ENCODE assay signal across 9 cellular contexts in genomic region chr17:77459018-77459755, GRCh38.
DNase-seq lines count a peak whose midpoint lies in the region; ATAC-seq, FAIRE-seq and TF ChIP-seq lines count a peak whose summit lies in the region.
"Had no signal": no experiment of that assay in that cellular context is flagged by ENCODE, and none has a peak within 500 bp of the region (broad histone marks: within the 10 kb centered on the region; RNA-seq: fewer than 3 reads in every experiment).

No MANE protein-coding gene starts in this region.

- H3K14ac ChIP-seq in H1 (ENCODE audit: insufficient read length) = no peak overlapping the region

- H4K91ac ChIP-seq in H1 (replicated peaks; ENCODE audit: insufficient read length, low read length) = peak overlapping the region; percentile 88

- H3K18ac ChIP-seq in H1 (ENCODE audit: extremely low read depth, low read length) = no peak overlapping the region; the same call in 1 of the 2 replicates

- peaks cover 16% of the 10 kb centered on the region for H3K79me1 ChIP-seq in H1 (ENCODE audit: low read depth, low read length)

- H3K36me3 ChIP-seq in SU-DHL-6 (ENCODE audit: low read length) = no peaks in the 10 kb centered on the region
- H3K36me3 ChIP-seq in H1 (ENCODE audit: control insufficient read depth in 2 of 4, insufficient read depth in 4 of 4, low read length in 3 of 4) = no peaks in the 10 kb centered on the region

- H3K4me3 ChIP-seq in SU-DHL-6 (ENCODE audit: insufficient read depth, low read length, poor library complexity, severe bottlenecking) = peak overlapping the region; percentile 4
- no peak overlapping the region for H3K4me3 ChIP-seq in H1 (ENCODE audit: extremely low read depth in 1 of 4, insufficient read depth in 2 of 4, low read depth in 3 of 4, low read length in 4 of 4)

- peak overlapping the region; percentile 100 for H3K27ac ChIP-seq in SU-DHL-6 (ENCODE audit: low read depth, low read length)
- H3K27ac ChIP-seq in H1 (ENCODE audit: low read depth, low read length) = no peak overlapping the region

- H3K23ac ChIP-seq in H1 (ENCODE audit: insufficient read length) = no peak overlapping the region

- TF ChIP-seq EP300 in H1 (IDR thresholded peaks at IDR 0.05; ENCODE audit: borderline replicate concordance in 1 of 2, low read depth in 2 of 2, low read length in 2 of 2) = no peak

- H4K20me1 ChIP-seq in SU-DHL-6 (ENCODE audit: low read depth, low read length) = no peaks in the 10 kb centered on the region
- peaks cover 10 to 17% of the 10 kb centered on the region in 2 experiments for H4K20me1 ChIP-seq in H1 (replicated peaks in 1 of 2; ENCODE audit: control insufficient read depth in 1 of 2, insufficient read depth in 2 of 2, low read length in 2 of 2)

- H3K79me2 ChIP-seq in SU-DHL-6 (ENCODE audit: insufficient read depth, low read length) = peaks cover 93% of the 10 kb centered on the region
- H3K79me2 ChIP-seq in H1 (ENCODE audit: control insufficient read depth in 1 of 2, insufficient read depth in 2 of 2, low read length in 2 of 2) = peaks cover 17 to 93% of the 10 kb centered on the region in 2 experiments

- TF ChIP-seq RAD21 in H1 (IDR thresholded peaks at IDR 0.05 in 1 of 2, conservative IDR thresholded peaks at IDR 0.05 in 1 of 2; ENCODE audit: low read depth in 2 of 2, low read length in 2 of 2) = no peak

- H3K4ac ChIP-seq in H1 (replicated peaks; ENCODE audit: insufficient read length, low read depth, low read length) = no peak overlapping the region

- POLR2A ChIA-PET in H1 (lab: Charles Lee; ENCODE audit: partially characterized antibody) = interaction anchor here (0.6 to 2.4 kb wide), 8 partner anchors 8 to 1587 kb away, joined by 3 to 14 read pairs (median 3); no protein-coding TSS in a partner anchor

- H3K9me3 ChIP-seq in SU-DHL-6 (ENCODE audit: insufficient read depth, low read length) (no peaks in the 10 kb centered on the region), H1 (ENCODE audit: insufficient read depth in 2 of 2, low read depth in 1 of 2, low read length in 1 of 2) (no peaks in the 10 kb centered on the region)

- no peak overlapping the region for H2AFZ ChIP-seq in SU-DHL-6 (ENCODE audit: low read depth, low read length, severe bottlenecking)
- H2AFZ ChIP-seq in H1 (ENCODE audit: low read length) = no peak overlapping the region

- intact Hi-C loops in left cardiac atrium (cut with DNase I) = no loop called here

- H3K27me3 ChIP-seq in SU-DHL-6 (ENCODE audit: low read length) = no peaks in the 10 kb centered on the region
- H3K27me3 ChIP-seq in H1 (replicated peaks in 1 of 4; ENCODE audit: control insufficient read depth in 3 of 4, extremely low read depth in 1 of 4, insufficient read depth in 3 of 4, low read length in 3 of 4) = no peaks in the 10 kb centered on the region

- no peak overlapping the region; the same call in 1 of the 2 replicates for H2BK15ac ChIP-seq in H1 (ENCODE audit: low read length)

- 0 out of 2 replicates have a peak overlapping the region, but pooled peaks have one; percentile 39 for H2AK5ac ChIP-seq in H1 (ENCODE audit: low read depth, low read length)

- H2BK5ac ChIP-seq in H1 (ENCODE audit: low read depth, low read length) = peak overlapping the region; percentile 68; the same call in 1 of the 2 replicates

- ATAC-seq in left cardiac atrium = no peak

- WGBS in H1 (ENCODE audit: extremely low coverage in 1 of 2, insufficient coverage in 1 of 2, insufficient read length in 1 of 2, insufficient replicate concordance in 2 of 2, low coverage in 1 of 2, low lambda C conversion rate in 2 of 2, missing lambda C conversion rate in 1 of 2), 2 experiments = 84% methylated on average over 19 of the region's 19 CpGs; no CpG with 5 or more reads in 1 of the 2 experiments

- H4K8ac ChIP-seq in H1 (ENCODE audit: extremely low read depth, insufficient read depth, low read length) = no peak overlapping the region

- H2BK12ac ChIP-seq in H1 (ENCODE audit: low read depth, low read length) = 0 out of 2 replicates have a peak overlapping the region, but pooled peaks have one; percentile 4

- DNase-seq in GM12891 (ENCODE audit: insufficient read length, low spot score) (no peak), H1 (ENCODE audit: low read depth in 1 of 2, low spot score in 2 of 2) (no peak), erythroblast (lab: John Stamatoyannopoulos, UW) (no peak), Ammon's horn (ENCODE audit: low spot score) (no peak), NCI-H1694 treated with DMSO at 0.1 percent for 48 hours (lab: John Stamatoyannopoulos, UW) (no peak), left cardiac atrium (no peak)
- DNase-seq in stimulated activated CD4-positive, alpha-beta T cell treated with anti-CD3 and anti-CD28 coated beads, Interleukin-1b, Interleukin-23, amount 100 ng/mL, for 48 hours = peak; percentile 25
- DNase-seq: NCI-H510A treated with DMSO at 0.1 percent for 48 hours had no signal

- H3K9ac ChIP-seq in SU-DHL-6 (ENCODE audit: low read length) (peak overlapping the region; percentile 98), H1 (replicated peaks in 1 of 4; ENCODE audit: extremely low read depth in 1 of 4, low read depth in 3 of 4, low read length in 3 of 4) (no peak overlapping the region)

- H2BK20ac ChIP-seq in H1 (ENCODE audit: low read length) = peak overlapping the region; percentile 72; the same call in 1 of the 2 replicates

- no peak overlapping the region for H3K56ac ChIP-seq in H1 (replicated peaks; ENCODE audit: insufficient read length, low read depth, low read length)

- H3K4me2 ChIP-seq in SU-DHL-6 (ENCODE audit: low read depth, low read length, poor library complexity, severe bottlenecking) = peak overlapping the region; percentile 99
- no peak overlapping the region for H3K4me2 ChIP-seq in H1 (ENCODE audit: insufficient read depth in 1 of 2, low read depth in 2 of 2, low read length in 2 of 2)

- peaks cover 88% of the 10 kb centered on the region for H3F3A ChIP-seq in SU-DHL-6 (ENCODE audit: insufficient read depth)

- no peak for TF ChIP-seq CTCF in SU-DHL-6 (IDR thresholded peaks at IDR 0.05; ENCODE audit: insufficient read depth, low read length, poor library complexity, severe bottlenecking)
- TF ChIP-seq CTCF in H1 (IDR thresholded peaks at IDR 0.05; ENCODE audit: control extremely low read depth in 1 of 3, insufficient read depth in 1 of 3, low read depth in 1 of 3, low read length in 3 of 3) = no peak

- peaks cover 4 to 18% (median 9%) of the 10 kb centered on the region in 4 experiments; a peak in 5 of 7 replicates for H3K4me1 ChIP-seq in H1 (replicated peaks in 1 of 4; ENCODE audit: control insufficient read depth in 3 of 4, insufficient read depth in 4 of 4, low read length in 3 of 4)

- no peaks in the 10 kb centered on the region for H3K23me2 ChIP-seq in H1 (ENCODE audit: low read depth, low read length)

- FAIRE-seq in GM12891 (lab: Jason Lieb, UNC) (peak; percentile 43), H1 (lab: Jason Lieb, UNC) (no peak)

- no peak overlapping the region for H2BK120ac ChIP-seq in H1 (replicated peaks; ENCODE audit: low read depth, low read length)

- H3K9me2 ChIP-seq in SU-DHL-6 (replicated peaks; ENCODE audit: insufficient read depth, low read length) = no peaks in the 10 kb centered on the region

- no peak overlapping the region for H4K5ac ChIP-seq in H1 (ENCODE audit: insufficient read length, low read depth, low read length)

- CTCF ChIA-PET in H1 (lab: Charles Lee; ENCODE audit: partially characterized antibody) = interaction anchor here (0.6 to 2.3 kb wide), 9 partner anchors 9 to 132 kb away, joined by 3 to 13 read pairs (median 4); no protein-coding TSS in a partner anchor

- no peak for TF ChIP-seq POLR2A in GM12891 (IDR thresholded peaks at IDR 0.05; ENCODE audit: low read depth, low read length)
- TF ChIP-seq POLR2A in H1 (IDR thresholded peaks at IDR 0.05; ENCODE audit: control extremely low read depth in 1 of 2, low read depth in 2 of 2, low read length in 2 of 2) = no peak
- no peak for TF ChIP-seq POLR2A in erythroblast (IDR thresholded peaks at IDR 0.05; ENCODE audit: low read length)

TF ChIP-seq in GM12891, 5 proteins besides CTCF, POLR2A, EP300 and RAD21:
- TF ChIP-seq SPI1 (IDR thresholded peaks at IDR 0.05; ENCODE audit: low read depth, low read length) (no peak), POLR2AphosphoS5 (IDR thresholded peaks at IDR 0.05; ENCODE audit: low read depth, low read length) (no peak)

TF ChIP-seq in H1, 55 proteins besides CTCF, POLR2A, EP300 and RAD21:
- TF ChIP-seq USF2 (IDR thresholded peaks at IDR 0.05; ENCODE audit: low read length) (no peak), SP2 (IDR thresholded peaks at IDR 0.05; ENCODE audit: low read length) (no peak), NRF1 (IDR thresholded peaks at IDR 0.05; ENCODE audit: low read depth, low read length) (no peak), KDM4A (IDR thresholded peaks at IDR 0.05; ENCODE audit: low read depth, low read length, severe bottlenecking) (no peak), SP1 (IDR thresholded peaks at IDR 0.05; ENCODE audit: low read depth, low read length) (no peak), EZH2 (IDR thresholded peaks at IDR 0.05; ENCODE audit: low read depth, low read length, severe bottlenecking) (no peak), CBX8 (IDR thresholded peaks at IDR 0.05; ENCODE audit: borderline replicate concordance, low read depth, low read length) (no peak), RXRA (IDR thresholded peaks at IDR 0.05; ENCODE audit: insufficient read depth, low read depth, low read length) (no peak), CTBP2 (IDR thresholded peaks at IDR 0.05; ENCODE audit: borderline replicate concordance, insufficient read depth, insufficient read length, low read length) (no peak), CBX5 (IDR thresholded peaks at IDR 0.05; ENCODE audit: low read depth, low read length) (no peak), BRCA1 (IDR thresholded peaks at IDR 0.05; ENCODE audit: low read depth, low read length) (no peak), EGR1 (IDR thresholded peaks at IDR 0.05; ENCODE audit: borderline replicate concordance, low read depth, low read length) (no peak), BCL11A (IDR thresholded peaks at IDR 0.05; ENCODE audit: low read depth in 2 of 2, low read length in 2 of 2) (no peak), SUZ12 (IDR thresholded peaks at IDR 0.05; ENCODE audit: low read length) (no peak)
